Comparison of ENCODE assay signal across 24 cellular contexts in genomic region chr7:130794619-130794922, GRCh38.
DNase-seq lines count a peak whose midpoint lies in the region; ATAC-seq and TF ChIP-seq lines count a peak whose summit lies in the region.
"Had no signal": no experiment of that assay in that cellular context is flagged by ENCODE, and none has a peak within 500 bp of the region (broad histone marks: within the 10 kb centered on the region; RNA-seq: fewer than 3 reads in every experiment).

No MANE protein-coding gene starts in this region.

- peak; percentile 53; the same call in 2 of the 3 replicates for ATAC-seq in RWPE2 (ENCODE audit: low read depth)
- ATAC-seq: gastrocnemius medialis had no signal

- CTCF ChIA-PET in AG04450 (lab: Charles Lee) = interaction anchor here (1.4 to 1.6 kb wide), 3 partner anchors 15 to 42 kb away, joined by 3 to 6 read pairs (median 4); no protein-coding TSS in a partner anchor

- peaks cover 10% of the 10 kb centered on the region for H3K4me1 ChIP-seq in RWPE2 (ENCODE audit: insufficient read depth, poor library complexity, severe bottlenecking)
- H3K4me1 ChIP-seq in osteoblast (ENCODE audit: insufficient read depth, low read length) = no peaks in the 10 kb centered on the region
- H3K4me1 ChIP-seq: colonic mucosa, gastrocnemius medialis had no signal

- H3K9me3 ChIP-seq in AG04450 (ENCODE audit: control insufficient read depth, insufficient read depth, low read length) (no peaks in the 10 kb centered on the region), RWPE2 (ENCODE audit: severe bottlenecking) (no peaks in the 10 kb centered on the region), osteoblast (ENCODE audit: low read depth, low read length) (no peaks in the 10 kb centered on the region)
- H3K9me3 ChIP-seq: colonic mucosa, gastrocnemius medialis had no signal

- H3K36me3 ChIP-seq in RWPE2 (ENCODE audit: low read depth) = no peaks in the 10 kb centered on the region
- H3K36me3 ChIP-seq in osteoblast (ENCODE audit: insufficient read depth, low read length) = no peaks in the 10 kb centered on the region
- H3K36me3 ChIP-seq: colonic mucosa, gastrocnemius medialis had no signal

- no peak for DNase-seq in AG04450 (ENCODE audit: low read depth, low spot score)
- no peak for DNase-seq in RWPE2 (ENCODE audit: low spot score)
- no peak for DNase-seq in dorsolateral prefrontal cortex
- DNase-seq in osteoblast (ENCODE audit: insufficient read length, low spot score, missing footprints) = no peak
- no peak for DNase-seq in stimulated activated CD4-positive, alpha-beta T cell treated with anti-CD3 and anti-CD28 coated beads, Interleukin-4, amount 100 ng/mL, for 1 hour
- no peak for DNase-seq in NCI-H2227 treated with DMSO at 0.1 percent for 48 hours (lab: John Stamatoyannopoulos, UW)
- DNase-seq in DMS53 treated with DMSO at 0.1 percent for 48 hours (lab: John Stamatoyannopoulos, UW; ENCODE audit: unreplicated experiment) = no peak
- DNase-seq in NOMO-1 (lab: John Stamatoyannopoulos, UW; ENCODE audit: unreplicated experiment in 2 of 2) = no peak
- DNase-seq: activated B cell treated with CpG ODN at 0.5 μM for 24 hours; activated CD4-positive, alpha-beta memory T cell treated with anti-CD3 and anti-CD28 coated beads, Interleukin-2, amount 10 ng/mL, durations not matched to agents 7 days and 5 days; activated naive CD4-positive, alpha-beta T cell treated with anti-CD3 and anti-CD28 coated beads, Interleukin-2, amount 10 ng/mL, durations not matched to agents 7 days and 5 days; activated T-cell treated with anti-CD3 and anti-CD28 coated beads, Interleukin-2, amount 50 U/mL, for 1 hour; aorta; colonic mucosa; gastrocnemius medialis; Karpas-422; kidney; naive B cell; NCI-H1417 treated with DMSO at 0.1 percent for 48 hours; NCI-H526 treated with DMSO at 0.1 percent for 48 hours; OCI-M1; stimulated activated CD4-positive, alpha-beta T cell treated with anti-CD3 and anti-CD28 coated beads, Interleukin-12 subunit alpha, Interleukin-12 subunit beta, amount 100 ng/mL, for 4 hours; T-helper 2 cell had no signal

- POLR2A ChIA-PET in AG04450 (lab: Yijun Ruan, JAX) = no interaction called here

- H4K20me1 ChIP-seq in osteoblast (ENCODE audit: insufficient read depth, low read length) = no peaks in the 10 kb centered on the region

- peak overlapping the region; percentile 69 for H3K4me2 ChIP-seq in osteoblast (ENCODE audit: insufficient read depth, low read length)

- H3K27me3 ChIP-seq in AG04450 (ENCODE audit: control insufficient read depth, insufficient read depth, low read length) (peaks cover 4% of the 10 kb centered on the region), RWPE2 (ENCODE audit: insufficient read depth, poor library complexity, severe bottlenecking) (no peaks in the 10 kb centered on the region), dorsolateral prefrontal cortex (peaks cover 0 to under 1% (median 0%) of the 10 kb centered on the region in 45 donors), osteoblast (ENCODE audit: insufficient read depth, low read length) (no peaks in the 10 kb centered on the region)
- H3K27me3 ChIP-seq: colonic mucosa, gastrocnemius medialis had no signal

- intact Hi-C loops in dorsolateral prefrontal cortex (cut with DNase I) = loop anchor here in 1 of 2 donors (5.0 kb wide), 1 partner anchor 38 kb away; no protein-coding TSS in a partner anchor

- no peak for TF ChIP-seq CTCF in AG04450 (IDR thresholded peaks at IDR 0.05; ENCODE audit: low read depth, low read length)
- TF ChIP-seq CTCF in RWPE2 (IDR thresholded peaks at IDR 0.05; ENCODE audit: poor library complexity, severe bottlenecking) = peak; percentile 50
- peak in 4 of 56 donors; percentile 2 to 34 (median 2) for TF ChIP-seq CTCF in dorsolateral prefrontal cortex (IDR thresholded peaks at IDR 0.05 in 54 of 56, conservative IDR thresholded peaks at IDR 0.05 in 2 of 56; ENCODE audit: low read depth in 1 of 56, partially characterized antibody in 56 of 56)
- no peak for TF ChIP-seq CTCF in osteoblast (IDR thresholded peaks at IDR 0.05; ENCODE audit: extremely low read depth, low read depth, low read length)

- peak overlapping the region; percentile 61 for H2AFZ ChIP-seq in osteoblast (ENCODE audit: low read length)

- H3K4me3 ChIP-seq in AG04450 (ENCODE audit: low read depth, low read length) = 0 out of 2 replicates have a peak overlapping the region, but pooled peaks have one; percentile 0
- H3K4me3 ChIP-seq in RWPE2 (ENCODE audit: severe bottlenecking) = peak overlapping the region; percentile 23
- H3K4me3 ChIP-seq in dorsolateral prefrontal cortex = peak overlapping the region in 43 of 59 donors; percentile 1 to 52 (median 37)
- H3K4me3 ChIP-seq in osteoblast (ENCODE audit: insufficient read depth, low read length) = peak overlapping the region; percentile 46
- H3K4me3 ChIP-seq: colonic mucosa, gastrocnemius medialis, lung had no signal

- H3K27ac ChIP-seq in AG04450 (ENCODE audit: low read depth, low read length) (no peak overlapping the region), RWPE2 (ENCODE audit: poor library complexity, severe bottlenecking) (peak overlapping the region; percentile 16), dorsolateral prefrontal cortex (peak overlapping the region in 7 of 59 donors; percentile 13 to 52 (median 26)), osteoblast (ENCODE audit: low read depth, low read length) (peak overlapping the region; percentile 25)
- H3K27ac ChIP-seq: colonic mucosa, gastrocnemius medialis had no signal

- H3K79me2 ChIP-seq in osteoblast (ENCODE audit: insufficient read depth, low read length) = no peaks in the 10 kb centered on the region
